ENCODE assay signal across 8 cellular contexts in the genomic region with DNA sequence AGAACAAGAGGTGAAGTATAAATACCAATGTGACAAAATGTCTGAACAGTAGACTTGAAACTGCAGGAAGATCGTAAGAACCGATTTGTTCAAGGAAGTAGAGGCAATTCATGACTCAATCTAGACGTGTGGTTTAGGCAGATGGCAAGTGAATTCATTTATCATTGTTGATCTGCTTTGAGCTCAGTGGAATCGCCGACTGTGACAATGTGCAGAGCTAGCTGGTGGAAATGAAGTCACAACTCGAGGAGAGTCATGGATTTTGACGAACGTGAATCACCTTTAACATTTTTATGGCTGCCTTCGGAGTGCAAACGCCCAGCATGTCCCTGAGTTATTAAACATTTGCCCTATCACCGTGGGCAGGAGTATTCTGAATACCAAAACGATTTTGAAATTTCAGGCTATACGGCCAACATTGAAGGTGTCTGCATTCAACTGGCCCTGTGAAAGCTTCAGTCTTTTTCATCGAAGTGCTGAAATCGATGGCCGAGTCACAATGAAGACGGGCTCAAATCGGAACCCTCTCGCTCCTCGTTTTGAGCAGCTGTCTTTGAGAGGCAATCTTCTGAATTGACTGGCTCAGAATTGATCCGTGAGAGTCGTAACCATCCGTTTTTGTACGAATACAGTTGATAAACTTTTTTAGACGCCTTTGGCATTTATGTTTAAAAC. TPM values are rescaled to one million over a fixed set of nuclear protein-coding genes. Genes with fewer than 3 reads are reported as not detected.
DNase-seq lines count a peak whose midpoint lies in the region; ATAC-seq and TF ChIP-seq lines count a peak whose summit lies in the region.

No MANE protein-coding gene starts in this region.

- peak; percentile 71 for DNase-seq in OCI-M1 (lab: John Stamatoyannopoulos, UW)
- DNase-seq in activated T-helper 9 cell treated with anti-CD3 and anti-CD28 coated beads, Interleukin-2, amount 50 U/mL, for 16 hours (ENCODE audit: low read depth) = peak; percentile 31
- DNase-seq in foreskin fibroblast = peak; percentile 49 to 65
- no peak for DNase-seq in NCI-H2081 treated with DMSO at 0.1 percent for 48 hours (lab: John Stamatoyannopoulos, UW)
- no peak for DNase-seq in occipital lobe (lab: John Stamatoyannopoulos, UW)

- H3K27ac ChIP-seq in parathyroid adenoma = peak overlapping the region; percentile 93

- TF ChIP-seq CTCF in foreskin fibroblast (IDR thresholded peaks at IDR 0.05; ENCODE audit: low read depth, low read length) = no peak
- TF ChIP-seq CTCF in parathyroid adenoma (IDR thresholded peaks at IDR 0.05) = no peak

- no peak overlapping the region for H3K9ac ChIP-seq in parathyroid adenoma

- no peaks in the 10 kb centered on the region for H3K4me1 ChIP-seq in parathyroid adenoma

- H2AFZ ChIP-seq in parathyroid adenoma = peak overlapping the region; percentile 85

- H3K79me2 ChIP-seq in parathyroid adenoma = peaks cover 6% of the 10 kb centered on the region

- no peaks in the 10 kb centered on the region for H3K36me3 ChIP-seq in parathyroid adenoma (ENCODE audit: control insufficient read depth, insufficient read depth, low read length)

- H3K4me2 ChIP-seq in parathyroid adenoma (ENCODE audit: low read length) = peak overlapping the region; percentile 60

- H3K4me3 ChIP-seq in foreskin fibroblast (ENCODE audit: low read depth in 1 of 2, low read length in 2 of 2) (peak overlapping the region; percentile 87 to 97), parathyroid adenoma (ENCODE audit: low read depth, low read length) (peak overlapping the region; percentile 83)

- H3K27me3 ChIP-seq in parathyroid adenoma (ENCODE audit: control insufficient read depth, insufficient read depth, low read length) = no peaks in the 10 kb centered on the region

- H3K9me3 ChIP-seq in parathyroid adenoma (ENCODE audit: control insufficient read depth, low read length) = no peaks in the 10 kb centered on the region

- ATAC-seq in GM18498 (IDR thresholded peaks at IDR 0.05; ENCODE audit: unreplicated experiment) (peak; percentile 19), HG02973 (IDR thresholded peaks at IDR 0.05; ENCODE audit: unreplicated experiment) (peak; percentile 33)

RNA-seq across cellular contexts. Expression of a gene that starts 0.7 kb away (rescaled TPM):
- 248 TPM for total RNA-seq in occipital lobe

RNA-seq across cellular contexts. Expression of a gene that starts 46.0 kb away (rescaled TPM):
- 3.0 TPM for total RNA-seq in occipital lobe

Comparison
In these comparisons a context has a peak if more than half of its experiments do, and no peak if none do; other contexts are left out.
1. DNase-seq: peak in OCI-M1 (single experiment), activated T-helper 9 cell treated with anti-CD3 and anti-CD28 coated beads, Interleukin-2, amount 50 U/mL, for 16 hours (single experiment) and foreskin fibroblast (2 of 2); none in NCI-H2081 treated with DMSO at 0.1 percent for 48 hours (single experiment) and occipital lobe (single experiment).